Comparison of ENCODE assay signal across 17 cellular contexts in genomic region chr4:4714330-4714729, GRCh38.
A peak's percentile ranks its signal among the peaks of the same experiment; 100 is the strongest.
DNase-seq lines count a peak whose midpoint lies in the region; ATAC-seq and TF ChIP-seq lines count a peak whose summit lies in the region.
"Had no signal": no experiment of that assay in that cellular context is flagged by ENCODE, and none has a peak within 500 bp of the region (broad histone marks: within the 10 kb centered on the region; RNA-seq: fewer than 3 reads in every experiment).

No MANE protein-coding gene starts in this region.

- no peak overlapping the region for H2BK5ac ChIP-seq in mesenchymal stem cell (ENCODE audit: low read depth, low read length, poor library complexity, severe bottlenecking)

- H3K4me3 ChIP-seq in astrocyte of the spinal cord (ENCODE audit: low read depth, low read length) (no peak overlapping the region), mesenchymal stem cell (ENCODE audit: insufficient read depth in 1 of 2, low read depth in 1 of 2, low read length in 2 of 2) (no peak overlapping the region)
- H3K4me3 ChIP-seq: A549, HAP-1, SK-N-MC had no signal

- H4K91ac ChIP-seq in mesenchymal stem cell (ENCODE audit: low read length) = no peak overlapping the region

- H3K4me2 ChIP-seq in mesenchymal stem cell (ENCODE audit: low read length, poor library complexity, severe bottlenecking) = no peak overlapping the region
- H3K4me2 ChIP-seq: A549 had no signal

- H2AFZ ChIP-seq in mesenchymal stem cell (ENCODE audit: low read depth, low read length) = no peak overlapping the region

- no peak overlapping the region for H2AK5ac ChIP-seq in mesenchymal stem cell (ENCODE audit: low read length, severe bottlenecking)

- no peak overlapping the region for H3K27ac ChIP-seq in mesenchymal stem cell (ENCODE audit: low read length, poor library complexity, severe bottlenecking)
- H3K27ac ChIP-seq: A549, SK-N-MC had no signal

- H3K23ac ChIP-seq in mesenchymal stem cell (ENCODE audit: low read length in 2 of 2) = no peak overlapping the region

- peaks cover 11% of the 10 kb centered on the region for H3K4me1 Mint-ChIP-seq in HFFc6 (ENCODE audit: low read depth)
- H3K4me1 Mint-ChIP-seq: CD4-positive, CD25-positive, alpha-beta regulatory T cell had no signal

- H2BK12ac ChIP-seq in mesenchymal stem cell (ENCODE audit: low read length in 2 of 2) = no peak overlapping the region

- peaks cover 3% of the 10 kb centered on the region; the same call in 1 of the 2 replicates for H3K36me3 Mint-ChIP-seq in HFFc6 (ENCODE audit: low read depth)

- WGBS in mesenchymal stem cell = 70% methylated on average over 2 of the region's 2 CpGs

- H3K4me1 ChIP-seq in mesenchymal stem cell (ENCODE audit: control insufficient read depth, insufficient read depth, low read depth, low read length) = no peaks in the 10 kb centered on the region
- H3K4me1 ChIP-seq: A549 had no signal

- H3K4ac ChIP-seq in mesenchymal stem cell (ENCODE audit: low read depth in 1 of 2, low read length in 2 of 2) = no peak overlapping the region

- no peak overlapping the region for H4K8ac ChIP-seq in mesenchymal stem cell (ENCODE audit: low read length)

- no peak overlapping the region for H3K18ac ChIP-seq in mesenchymal stem cell (ENCODE audit: low read depth in 1 of 2, low read length in 2 of 2)

- H3K9me3 ChIP-seq in mesenchymal stem cell (ENCODE audit: control insufficient read depth, low read length) = no peaks in the 10 kb centered on the region
- H3K9me3 ChIP-seq: A549, Caco-2, HAP-1 had no signal

- TF ChIP-seq CTCF in HFFc6 (IDR thresholded peaks at IDR 0.05) (no peak), astrocyte of the spinal cord (IDR thresholded peaks at IDR 0.05; ENCODE audit: low read depth, low read length) (no peak)

- H3K9me3 Mint-ChIP-seq in HFFc6 = no peaks in the 10 kb centered on the region

- ATAC-seq in HG03196 (IDR thresholded peaks at IDR 0.05; ENCODE audit: unreplicated experiment) = no peak
- ATAC-seq: A549 had no signal

- in situ Hi-C loops in astrocyte of the spinal cord (cut with HindIII; ENCODE audit: low sequenced_read_pairs) = no loop called here

- no peak overlapping the region; the same call in 1 of the 2 replicates for H3K27ac Mint-ChIP-seq in HFFc6
- H3K27ac Mint-ChIP-seq: CD4-positive, CD25-positive, alpha-beta regulatory T cell had no signal

- no peak overlapping the region for H2BK120ac ChIP-seq in mesenchymal stem cell (ENCODE audit: low read depth, low read length)

- H3K14ac ChIP-seq in mesenchymal stem cell (ENCODE audit: low read length in 2 of 2) = no peak overlapping the region

- H3K4me3 Mint-ChIP-seq in HFFc6 = no peak overlapping the region
- H3K4me3 Mint-ChIP-seq: CD4-positive, CD25-positive, alpha-beta regulatory T cell had no signal

- DNase-seq in AG08396 (ENCODE audit: low spot score) (peak; percentile 34), HFFc6 (peak; percentile 54), astrocyte of the spinal cord (ENCODE audit: low read depth, low spot score) (peak; percentile 30), mesenchymal stem cell (peak; percentile 34), CD1c-positive myeloid dendritic cell (ENCODE audit: extremely low spot score) (no peak), medulla oblongata (ENCODE audit: extremely low spot score) (no peak), activated gamma-delta T cell treated with Interleukin-2 at 50 U/mL for 16 hours (no peak)
- DNase-seq: Caco-2; CD4-positive, CD25-positive, alpha-beta regulatory T cell; NCI-H1436; NCI-H2029; NCI-H2171 treated with DMSO at 0.1 percent for 48 hours; NCI-H748 treated with DMSO at 0.1 percent for 48 hours had no signal

- no peaks in the 10 kb centered on the region for H3K79me1 ChIP-seq in mesenchymal stem cell (replicated peaks; ENCODE audit: low read length, poor library complexity, severe bottlenecking)

- H2BK15ac ChIP-seq in mesenchymal stem cell (ENCODE audit: low read depth, poor library complexity, severe bottlenecking) = no peak overlapping the region

- H3K36me3 ChIP-seq in mesenchymal stem cell (ENCODE audit: control insufficient read depth in 1 of 2, insufficient read depth in 2 of 2, low read depth in 1 of 2, low read length in 2 of 2) = no peaks in the 10 kb centered on the region
- H3K36me3 ChIP-seq: HAP-1 had no signal

- no peak overlapping the region for H3K9ac ChIP-seq in mesenchymal stem cell (ENCODE audit: low read length)

- peaks cover 0 to 10% of the 10 kb centered on the region in 2 experiments for H3K27me3 ChIP-seq in mesenchymal stem cell (ENCODE audit: control insufficient read depth in 1 of 2, insufficient read depth in 1 of 2, low read length in 2 of 2)

- H3K27me3 Mint-ChIP-seq in HFFc6 (ENCODE audit: insufficient read depth) = peaks cover 25% of the 10 kb centered on the region
- H3K27me3 Mint-ChIP-seq: CD4-positive, CD25-positive, alpha-beta regulatory T cell had no signal

Comparison
In these comparisons a context has a peak if more than half of its experiments do, and no peak if none do; other contexts are left out.
1. DNase-seq: peak in AG08396 (single experiment), HFFc6 (single experiment), astrocyte of the spinal cord (single experiment) and mesenchymal stem cell (single experiment); none in CD1c-positive myeloid dendritic cell (single experiment), medulla oblongata (single experiment) and activated gamma-delta T cell treated with Interleukin-2 at 50 U/mL for 16 hours (single experiment).